14 cellular contexts compared by ENCODE assay signal in the genomic region with DNA sequence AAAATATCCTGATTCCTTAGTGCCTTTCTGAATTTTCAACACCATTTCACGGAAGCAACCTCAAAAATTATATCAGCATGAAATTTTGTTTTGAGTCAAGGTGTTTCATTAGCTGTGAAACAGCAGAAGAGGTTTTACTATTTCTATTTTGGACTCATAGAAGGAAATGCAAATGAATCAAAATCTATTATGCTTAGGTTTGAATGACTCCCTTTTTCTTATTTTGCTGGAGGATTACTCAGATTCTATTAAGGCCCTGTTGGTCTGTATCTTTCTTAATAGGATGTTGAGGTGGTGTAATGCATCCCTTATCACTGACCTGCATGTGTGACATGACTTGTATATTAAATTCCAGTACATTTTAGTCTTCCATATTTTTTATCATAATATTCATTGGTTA.
"Had no signal": no experiment of that assay in that cellular context is flagged by ENCODE, and none has a peak within 500 bp of the region (broad histone marks: within the 10 kb centered on the region; RNA-seq: fewer than 3 reads in every experiment).

No MANE protein-coding gene starts in this region.

- H3K9me3 Mint-ChIP-seq: activated CD8-positive, alpha-beta T cell treated with anti-CD3 and anti-CD28 coated beads for 36 hours; stimulated activated naive CD8-positive, alpha-beta T cell treated with anti-CD3 and anti-CD28 coated beads, Interleukin-15, amount 100 ng/mL, for 72 hours had no signal

- H3K27me3 Mint-ChIP-seq: activated CD4-positive, alpha-beta T cell treated with anti-CD3 and anti-CD28 coated beads for 36 hours; activated CD8-positive, alpha-beta T cell treated with anti-CD3 and anti-CD28 coated beads for 36 hours; stimulated activated naive CD8-positive, alpha-beta T cell treated with anti-CD3 and anti-CD28 coated beads, Interleukin-15, amount 100 ng/mL, for 72 hours had no signal

- ATAC-seq: activated CD4-positive, alpha-beta T cell treated with anti-CD3 and anti-CD28 coated beads for 36 hours; activated CD8-positive, alpha-beta T cell treated with anti-CD3 and anti-CD28 coated beads for 36 hours; heart left ventricle; left colon; stimulated activated naive CD8-positive, alpha-beta T cell treated with anti-CD3 and anti-CD28 coated beads, Interleukin-15, amount 100 ng/mL, for 72 hours had no signal

- H3K4me3 Mint-ChIP-seq: activated CD4-positive, alpha-beta T cell treated with anti-CD3 and anti-CD28 coated beads for 36 hours; activated CD8-positive, alpha-beta T cell treated with anti-CD3 and anti-CD28 coated beads for 36 hours; stimulated activated naive CD8-positive, alpha-beta T cell treated with anti-CD3 and anti-CD28 coated beads, Interleukin-15, amount 100 ng/mL, for 72 hours had no signal

- DNase-seq: activated CD4-positive, alpha-beta T cell treated with anti-CD3 and anti-CD28 coated beads for 36 hours; activated CD8-positive, alpha-beta memory T cell treated with anti-CD3 and anti-CD28 coated beads, Interleukin-2, amount 50 U/mL, for 48 hours; activated CD8-positive, alpha-beta T cell treated with anti-CD3 and anti-CD28 coated beads for 36 hours; activated naive CD4-positive, alpha-beta T cell; effector CD4-positive, alpha-beta T cell; foreskin melanocyte; heart left ventricle; left colon; midbrain; retina; stimulated activated CD4-positive, alpha-beta T cell treated with anti-CD3 and anti-CD28 coated beads, Interleukin-4, amount 100 ng/mL, for 24 hours; stimulated activated naive CD8-positive, alpha-beta T cell treated with anti-CD3 and anti-CD28 coated beads, Interleukin-15, amount 100 ng/mL, for 72 hours; testis; WERI-Rb-1 had no signal

- H3K27ac Mint-ChIP-seq: activated CD4-positive, alpha-beta T cell treated with anti-CD3 and anti-CD28 coated beads for 36 hours; activated CD8-positive, alpha-beta T cell treated with anti-CD3 and anti-CD28 coated beads for 36 hours; stimulated activated naive CD8-positive, alpha-beta T cell treated with anti-CD3 and anti-CD28 coated beads, Interleukin-15, amount 100 ng/mL, for 72 hours had no signal

- H3K4me1 Mint-ChIP-seq: activated CD4-positive, alpha-beta T cell treated with anti-CD3 and anti-CD28 coated beads for 36 hours; stimulated activated naive CD8-positive, alpha-beta T cell treated with anti-CD3 and anti-CD28 coated beads, Interleukin-15, amount 100 ng/mL, for 72 hours had no signal
